8 cellular contexts compared by ENCODE assay signal in genomic region chr20:63830821-63831593, GRCh38. TPM values are rescaled to one million over a fixed set of nuclear protein-coding genes. Genes with fewer than 3 reads are reported as not detected.
DNase-seq lines count a peak whose midpoint lies in the region; ATAC-seq and TF ChIP-seq lines count a peak whose summit lies in the region.

Gene ZBTB46 (minus strand): TSS chr20:63831264. CDS start chr20:63790757, 40,507 bp downstream.

- no peak within 1 kb of the TSS for H3K27ac Mint-ChIP-seq in activated CD4-positive, alpha-beta T cell treated with anti-CD3 and anti-CD28 coated beads, Interleukin-2, amount 10 ng/mL, durations not matched to agents 24 days and 14 days
- H3K27ac Mint-ChIP-seq in T-helper 2 cell treated with Interferon-gamma antibody and Interleukin-4, amounts not matched to agents 5 μg/mL and 100 μg/mL, for 36 hours = no peak within 1 kb of the TSS

- TF ChIP-seq POLR2A in esophagus squamous epithelium (IDR thresholded peaks at IDR 0.05) = no peak

- ATAC-seq in HG03108 (IDR thresholded peaks at IDR 0.05; ENCODE audit: unreplicated experiment) (peak; percentile 56), HG02884 (IDR thresholded peaks at IDR 0.05; ENCODE audit: unreplicated experiment) (no peak)

- no peaks in the 10 kb centered on the region for H3K9me3 Mint-ChIP-seq in activated CD4-positive, alpha-beta T cell treated with anti-CD3 and anti-CD28 coated beads, Interleukin-2, amount 10 ng/mL, durations not matched to agents 24 days and 14 days
- H3K9me3 Mint-ChIP-seq in T-helper 2 cell treated with Interferon-gamma antibody and Interleukin-4, amounts not matched to agents 5 μg/mL and 100 μg/mL, for 36 hours = no peaks in the 10 kb centered on the region

- intact Hi-C loops in activated CD4-positive, alpha-beta T cell treated with anti-CD3 and anti-CD28 coated beads, Interleukin-2, amount 10 ng/mL, durations not matched to agents 24 days and 14 days (cut with micrococcal nuclease) = no loop called here
- intact Hi-C loops in esophagus squamous epithelium (cut with DNase I) = no loop called here

- H3K27ac ChIP-seq in esophagus squamous epithelium = peak within 1 kb of the TSS; percentile 49 to 83 (median 72)

- peaks cover 27 to 68% (median 27%) of the 10 kb centered on the region in 3 donors for H3K4me1 ChIP-seq in esophagus squamous epithelium

- DNase-seq in activated CD4-positive, alpha-beta T cell treated with anti-CD3 and anti-CD28 coated beads, Interleukin-2, amount 10 ng/mL, durations not matched to agents 24 days and 14 days = peak; percentile 84
- DNase-seq in activated CD4-positive, alpha-beta T cell treated with anti-CD3 and anti-CD28 coated beads for 1 hour = no peak
- peak; percentile 46 for DNase-seq in T-helper 2 cell treated with Interferon-gamma antibody and Interleukin-4, amounts not matched to agents 5 μg/mL and 100 μg/mL, for 36 hours (ENCODE audit: low spot score)
- DNase-seq in esophagus squamous epithelium (lab: John Stamatoyannopoulos, UW) = no peak
- peak; percentile 59 for DNase-seq in myocyte (ENCODE audit: low read depth)
- DNase-seq in NCI-H510A treated with DMSO at 0.1 percent for 48 hours (lab: John Stamatoyannopoulos, UW) = no peak

- peaks cover 0 to 69% (median 0%) of the 10 kb centered on the region in 4 donors for H3K27me3 ChIP-seq in esophagus squamous epithelium

- H3K4me3 ChIP-seq in esophagus squamous epithelium = peak within 1 kb of the TSS; percentile 48 to 84 (median 60)

- peaks cover 15% of the 10 kb centered on the region for H3K4me1 Mint-ChIP-seq in activated CD4-positive, alpha-beta T cell treated with anti-CD3 and anti-CD28 coated beads, Interleukin-2, amount 10 ng/mL, durations not matched to agents 24 days and 14 days
- peaks cover 8% of the 10 kb centered on the region for H3K4me1 Mint-ChIP-seq in T-helper 2 cell treated with Interferon-gamma antibody and Interleukin-4, amounts not matched to agents 5 μg/mL and 100 μg/mL, for 36 hours (ENCODE audit: low read depth)

- peaks cover 45% of the 10 kb centered on the region for H3K27me3 Mint-ChIP-seq in activated CD4-positive, alpha-beta T cell treated with anti-CD3 and anti-CD28 coated beads, Interleukin-2, amount 10 ng/mL, durations not matched to agents 24 days and 14 days
- peaks cover 48% of the 10 kb centered on the region for H3K27me3 Mint-ChIP-seq in T-helper 2 cell treated with Interferon-gamma antibody and Interleukin-4, amounts not matched to agents 5 μg/mL and 100 μg/mL, for 36 hours (ENCODE audit: low read depth)

- H3K9me3 ChIP-seq in esophagus squamous epithelium = no peaks in the 10 kb centered on the region

- TF ChIP-seq CTCF in esophagus squamous epithelium (IDR thresholded peaks at IDR 0.05) = no peak

- no CpG with 5 or more reads among the region's 152 CpGs for WGBS in esophagus squamous epithelium, 2 donors

- peak within 1 kb of the TSS; percentile 76 for H3K4me3 Mint-ChIP-seq in activated CD4-positive, alpha-beta T cell treated with anti-CD3 and anti-CD28 coated beads, Interleukin-2, amount 10 ng/mL, durations not matched to agents 24 days and 14 days
- peak within 1 kb of the TSS; percentile 86 for H3K4me3 Mint-ChIP-seq in T-helper 2 cell treated with Interferon-gamma antibody and Interleukin-4, amounts not matched to agents 5 μg/mL and 100 μg/mL, for 36 hours

- H3K36me3 Mint-ChIP-seq in activated CD4-positive, alpha-beta T cell treated with anti-CD3 and anti-CD28 coated beads, Interleukin-2, amount 10 ng/mL, durations not matched to agents 24 days and 14 days (ENCODE audit: low read depth) = no peaks in the 10 kb centered on the region
- no peaks in the 10 kb centered on the region for H3K36me3 Mint-ChIP-seq in T-helper 2 cell treated with Interferon-gamma antibody and Interleukin-4, amounts not matched to agents 5 μg/mL and 100 μg/mL, for 36 hours (ENCODE audit: low read depth)

- H3K36me3 ChIP-seq in esophagus squamous epithelium = no peaks in the 10 kb centered on the region

RNA-seq across cellular contexts. Expression of gene ZBTB46, which starts in this region (rescaled TPM):
- total RNA-seq in activated CD4-positive, alpha-beta T cell treated with anti-CD3 and anti-CD28 coated beads, Interleukin-2, amount 10 ng/mL, durations not matched to agents 24 days and 14 days = 0.84 and 1.0 TPM in 2 replicates
- total RNA-seq in esophagus squamous epithelium (1 to 10 TPM in 3 of 4 donors, under 1 TPM in 1; 0.79 to 4.2 (median 2.0) TPM), myocyte (19.6 and 20.9 TPM in 2 replicates)
- 9.0 TPM for polyA plus RNA-seq in myocyte (2012)

Comparison
In these comparisons a context has a peak if more than half of its experiments do, and no peak if none do; other contexts are left out.
1. DNase-seq: peak in activated CD4-positive, alpha-beta T cell treated with anti-CD3 and anti-CD28 coated beads, Interleukin-2, amount 10 ng/mL, durations not matched to agents 24 days and 14 days (single experiment), T-helper 2 cell treated with Interferon-gamma antibody and Interleukin-4, amounts not matched to agents 5 μg/mL and 100 μg/mL, for 36 hours (single experiment) and myocyte (single experiment); none in activated CD4-positive, alpha-beta T cell treated with anti-CD3 and anti-CD28 coated beads for 1 hour (single experiment), esophagus squamous epithelium (single experiment) and NCI-H510A treated with DMSO at 0.1 percent for 48 hours (single experiment).